In the genomic region with DNA sequence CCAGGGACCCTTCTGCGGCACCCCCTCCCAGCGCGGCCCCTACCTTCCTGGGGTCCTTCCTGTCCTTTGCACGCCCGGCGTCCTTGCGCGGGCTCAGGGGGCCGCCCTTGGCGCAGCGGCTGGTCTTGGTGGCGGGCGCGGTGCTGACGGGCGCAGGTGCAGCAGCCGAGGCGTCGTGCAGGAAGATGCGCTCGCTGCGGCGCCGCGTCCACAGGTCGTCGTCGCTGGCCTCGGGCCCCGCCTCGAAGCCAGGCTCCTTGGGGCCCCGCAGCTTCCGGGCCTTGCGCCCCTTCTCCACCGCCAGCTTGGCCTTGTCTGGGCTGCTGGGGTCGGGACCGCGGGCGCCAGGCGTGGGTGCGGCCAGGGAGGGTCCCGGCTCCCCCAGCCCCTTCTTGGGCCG, we compare ENCODE assay signal across 2 cellular contexts.
TF ChIP-seq lines count a peak whose summit lies in the region.

No MANE protein-coding gene starts in this region.

TF ChIP-seq in GM23338, 12 proteins besides CTCF, POLR2A, EP300 and RAD21:
- TF ChIP-seq REST (IDR thresholded peaks at IDR 0.05; ENCODE audit: unreplicated experiment) (no peak), NANOG (IDR thresholded peaks at IDR 0.05; ENCODE audit: borderline replicate concordance) (no peak), ZNF114 (CRISPR knock-in tag; IDR thresholded peaks at IDR 0.05) (no peak), STAT1 (IDR thresholded peaks at IDR 0.05; ENCODE audit: unreplicated experiment) (no peak), POLR2AphosphoS5 (IDR thresholded peaks at IDR 0.05; ENCODE audit: low read depth) (no peak), JUNB (IDR thresholded peaks at IDR 0.05; ENCODE audit: unreplicated experiment) (no peak)
- TF ChIP-seq, protein P1, sequence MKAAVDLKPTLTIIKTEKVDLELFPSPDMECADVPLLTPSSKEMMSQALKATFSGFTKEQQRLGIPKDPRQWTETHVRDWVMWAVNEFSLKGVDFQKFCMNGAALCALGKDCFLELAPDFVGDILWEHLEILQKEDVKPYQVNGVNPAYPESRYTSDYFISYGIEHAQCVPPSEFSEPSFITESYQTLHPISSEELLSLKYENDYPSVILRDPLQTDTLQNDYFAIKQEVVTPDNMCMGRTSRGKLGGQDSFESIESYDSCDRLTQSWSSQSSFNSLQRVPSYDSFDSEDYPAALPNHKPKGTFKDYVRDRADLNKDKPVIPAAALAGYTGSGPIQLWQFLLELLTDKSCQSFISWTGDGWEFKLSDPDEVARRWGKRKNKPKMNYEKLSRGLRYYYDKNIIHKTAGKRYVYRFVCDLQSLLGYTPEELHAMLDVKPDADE (IDR thresholded peaks at IDR 0.05): no peak

TF ChIP-seq in K562, 482 proteins besides CTCF, POLR2A, EP300 and RAD21:
- TF ChIP-seq, protein P2, sequence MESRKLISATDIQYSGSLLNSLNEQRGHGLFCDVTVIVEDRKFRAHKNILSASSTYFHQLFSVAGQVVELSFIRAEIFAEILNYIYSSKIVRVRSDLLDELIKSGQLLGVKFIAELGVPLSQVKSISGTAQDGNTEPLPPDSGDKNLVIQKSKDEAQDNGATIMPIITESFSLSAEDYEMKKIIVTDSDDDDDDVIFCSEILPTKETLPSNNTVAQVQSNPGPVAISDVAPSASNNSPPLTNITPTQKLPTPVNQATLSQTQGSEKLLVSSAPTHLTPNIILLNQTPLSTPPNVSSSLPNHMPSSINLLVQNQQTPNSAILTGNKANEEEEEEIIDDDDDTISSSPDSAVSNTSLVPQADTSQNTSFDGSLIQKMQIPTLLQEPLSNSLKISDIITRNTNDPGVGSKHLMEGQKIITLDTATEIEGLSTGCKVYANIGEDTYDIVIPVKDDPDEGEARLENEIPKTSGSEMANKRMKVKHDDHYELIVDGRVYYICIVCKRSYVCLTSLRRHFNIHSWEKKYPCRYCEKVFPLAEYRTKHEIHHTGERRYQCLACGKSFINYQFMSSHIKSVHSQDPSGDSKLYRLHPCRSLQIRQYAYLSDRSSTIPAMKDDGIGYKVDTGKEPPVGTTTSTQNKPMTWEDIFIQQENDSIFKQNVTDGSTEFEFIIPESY (CRISPR knock-in tag; IDR thresholded peaks at IDR 0.05): peak; percentile 69
- TF ChIP-seq, protein P3, sequence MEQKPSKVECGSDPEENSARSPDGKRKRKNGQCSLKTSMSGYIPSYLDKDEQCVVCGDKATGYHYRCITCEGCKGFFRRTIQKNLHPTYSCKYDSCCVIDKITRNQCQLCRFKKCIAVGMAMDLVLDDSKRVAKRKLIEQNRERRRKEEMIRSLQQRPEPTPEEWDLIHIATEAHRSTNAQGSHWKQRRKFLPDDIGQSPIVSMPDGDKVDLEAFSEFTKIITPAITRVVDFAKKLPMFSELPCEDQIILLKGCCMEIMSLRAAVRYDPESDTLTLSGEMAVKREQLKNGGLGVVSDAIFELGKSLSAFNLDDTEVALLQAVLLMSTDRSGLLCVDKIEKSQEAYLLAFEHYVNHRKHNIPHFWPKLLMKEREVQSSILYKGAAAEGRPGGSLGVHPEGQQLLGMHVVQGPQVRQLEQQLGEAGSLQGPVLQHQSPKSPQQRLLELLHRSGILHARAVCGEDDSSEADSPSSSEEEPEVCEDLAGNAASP (IDR thresholded peaks at IDR 0.05): no peak
